Comparison of ENCODE assay signal across 25 cellular contexts in genomic region chr6:84467296-84467695, GRCh38.
"Had no signal": no experiment of that assay in that cellular context is flagged by ENCODE, and none has a peak within 500 bp of the region (broad histone marks: within the 10 kb centered on the region; RNA-seq: fewer than 3 reads in every experiment).

No MANE protein-coding gene starts in this region.

- H3K9me3 Mint-ChIP-seq: activated CD4-positive, alpha-beta T cell treated with anti-CD3 and anti-CD28 coated beads, Interleukin-2, amount 10 ng/mL, durations not matched to agents 7 days and 5 days; activated CD8-positive, alpha-beta T cell treated with anti-CD3 and anti-CD28 coated beads for 36 hours; activated naive CD8-positive, alpha-beta T cell treated with anti-CD3 and anti-CD28 coated beads, Interleukin-2, amount 50 U/mL, for 24 hours; brain; endodermal cell; neural progenitor cell; T-helper 2 cell treated with Interferon-gamma antibody and Interleukin-4, amounts not matched to agents 5 μg/mL and 100 μg/mL, for 36 hours had no signal

- H3K27ac ChIP-seq: coronary artery, left lung, neural progenitor cell, sigmoid colon, testis, uterus, WERI-Rb-1 had no signal

- H3K36me3 ChIP-seq: left lung, neural progenitor cell, sigmoid colon, uterus, WERI-Rb-1 had no signal

- ATAC-seq: activated CD8-positive, alpha-beta memory T cell treated with anti-CD3 and anti-CD28 coated beads, Interleukin-2, amount 10 ng/mL, durations not matched to agents 7 days and 5 days; activated CD8-positive, alpha-beta T cell treated with anti-CD3 and anti-CD28 coated beads for 36 hours; activated naive CD8-positive, alpha-beta T cell treated with anti-CD3 and anti-CD28 coated beads, Interleukin-2, amount 50 U/mL, for 24 hours; naive thymus-derived CD8-positive, alpha-beta T cell; stimulated activated naive B cell treated with anti-CD40 and anti-IgM and Interleukin-4, amounts not matched to agents 10 μg/mL and 1 μg/mL and 100 μg/mL, for 72 hours had no signal

- H3K4me2 ChIP-seq: neural progenitor cell had no signal

- H3K4me1 ChIP-seq: left lung, neural progenitor cell, sigmoid colon, testis, uterus had no signal

- H2AFZ ChIP-seq: neural progenitor cell had no signal

- H3K27me3 Mint-ChIP-seq: activated CD4-positive, alpha-beta T cell treated with anti-CD3 and anti-CD28 coated beads, Interleukin-2, amount 10 ng/mL, durations not matched to agents 7 days and 5 days; activated CD8-positive, alpha-beta memory T cell treated with anti-CD3 and anti-CD28 coated beads, Interleukin-2, amount 10 ng/mL, durations not matched to agents 7 days and 5 days; activated CD8-positive, alpha-beta T cell treated with anti-CD3 and anti-CD28 coated beads for 36 hours; activated naive CD8-positive, alpha-beta T cell treated with anti-CD3 and anti-CD28 coated beads, Interleukin-2, amount 50 U/mL, for 24 hours; brain; central memory CD8-positive, alpha-beta T cell; stimulated activated naive B cell treated with anti-CD40 and anti-IgM and Interleukin-4, amounts not matched to agents 10 μg/mL and 1 μg/mL and 100 μg/mL, for 72 hours had no signal

- H3K36me3 Mint-ChIP-seq: activated CD8-positive, alpha-beta memory T cell treated with anti-CD3 and anti-CD28 coated beads, Interleukin-2, amount 10 ng/mL, durations not matched to agents 7 days and 5 days; brain; neural progenitor cell; stimulated activated naive B cell treated with anti-CD40 and anti-IgM and Interleukin-4, amounts not matched to agents 10 μg/mL and 1 μg/mL and 100 μg/mL, for 72 hours had no signal

- H3K27ac Mint-ChIP-seq: activated CD4-positive, alpha-beta T cell treated with anti-CD3 and anti-CD28 coated beads, Interleukin-2, amount 10 ng/mL, durations not matched to agents 7 days and 5 days; activated CD8-positive, alpha-beta memory T cell treated with anti-CD3 and anti-CD28 coated beads, Interleukin-2, amount 10 ng/mL, durations not matched to agents 7 days and 5 days; activated CD8-positive, alpha-beta T cell treated with anti-CD3 and anti-CD28 coated beads for 36 hours; activated naive CD8-positive, alpha-beta T cell treated with anti-CD3 and anti-CD28 coated beads, Interleukin-2, amount 50 U/mL, for 24 hours; brain; naive thymus-derived CD8-positive, alpha-beta T cell; neural progenitor cell; stimulated activated naive B cell treated with anti-CD40 and anti-IgM and Interleukin-4, amounts not matched to agents 10 μg/mL and 1 μg/mL and 100 μg/mL, for 72 hours; T-helper 2 cell treated with Interferon-gamma antibody and Interleukin-4, amounts not matched to agents 5 μg/mL and 100 μg/mL, for 36 hours had no signal

- H3K9me3 ChIP-seq: left lung, sigmoid colon, testis, uterus had no signal

- H3K9ac ChIP-seq: neural progenitor cell had no signal

- H3K4me3 Mint-ChIP-seq: activated CD4-positive, alpha-beta T cell treated with anti-CD3 and anti-CD28 coated beads, Interleukin-2, amount 10 ng/mL, durations not matched to agents 7 days and 5 days; activated CD8-positive, alpha-beta memory T cell treated with anti-CD3 and anti-CD28 coated beads, Interleukin-2, amount 10 ng/mL, durations not matched to agents 7 days and 5 days; activated CD8-positive, alpha-beta T cell treated with anti-CD3 and anti-CD28 coated beads for 36 hours; activated naive CD8-positive, alpha-beta T cell treated with anti-CD3 and anti-CD28 coated beads, Interleukin-2, amount 50 U/mL, for 24 hours; brain; central memory CD8-positive, alpha-beta T cell; endodermal cell; naive thymus-derived CD8-positive, alpha-beta T cell; neural progenitor cell; stimulated activated naive B cell treated with anti-CD40 and anti-IgM and Interleukin-4, amounts not matched to agents 10 μg/mL and 1 μg/mL and 100 μg/mL, for 72 hours; T-helper 2 cell treated with Interferon-gamma antibody and Interleukin-4, amounts not matched to agents 5 μg/mL and 100 μg/mL, for 36 hours had no signal

- H3K4me1 Mint-ChIP-seq: activated CD4-positive, alpha-beta T cell treated with anti-CD3 and anti-CD28 coated beads, Interleukin-2, amount 10 ng/mL, durations not matched to agents 7 days and 5 days; activated CD8-positive, alpha-beta memory T cell treated with anti-CD3 and anti-CD28 coated beads, Interleukin-2, amount 10 ng/mL, durations not matched to agents 7 days and 5 days; activated naive CD8-positive, alpha-beta T cell treated with anti-CD3 and anti-CD28 coated beads, Interleukin-2, amount 50 U/mL, for 24 hours; brain; central memory CD8-positive, alpha-beta T cell; naive thymus-derived CD8-positive, alpha-beta T cell; neural progenitor cell; stimulated activated naive B cell treated with anti-CD40 and anti-IgM and Interleukin-4, amounts not matched to agents 10 μg/mL and 1 μg/mL and 100 μg/mL, for 72 hours had no signal

- DNase-seq: activated CD4-positive, alpha-beta T cell treated with anti-CD3 and anti-CD28 coated beads, Interleukin-2, amount 10 ng/mL, durations not matched to agents 7 days and 5 days; activated CD4-positive, CD25-positive, alpha-beta regulatory T cell treated with anti-CD3 and anti-CD28 coated beads, Interleukin-2, amount 50 U/mL, for 72 hours; activated CD8-positive, alpha-beta memory T cell treated with anti-CD3 and anti-CD28 coated beads, Interleukin-2, amount 10 ng/mL, durations not matched to agents 7 days and 5 days; activated CD8-positive, alpha-beta T cell treated with anti-CD3 and anti-CD28 coated beads for 36 hours; activated effector memory CD4-positive, alpha-beta T cell treated with anti-CD3 and anti-CD28 coated beads, Interleukin-2, amount 50 U/mL, for 16 hours; activated naive CD4-positive, alpha-beta T cell treated with anti-CD3 and anti-CD28 coated beads, Interleukin-2, amount 50 U/mL, for 16 hours; activated naive CD8-positive, alpha-beta T cell treated with anti-CD3 and anti-CD28 coated beads, Interleukin-2, amount 50 U/mL, for 24 hours; activated T-cell treated with anti-CD3 and anti-CD28 coated beads for 4 hours; foreskin melanocyte; left lung; naive thymus-derived CD8-positive, alpha-beta T cell; sigmoid colon; stimulated activated CD4-positive, alpha-beta T cell treated with anti-CD3 and anti-CD28 coated beads, Interleukin-2, amount 100 ng/mL, for 48 hours; stimulated activated CD8-positive, alpha-beta memory T cell treated with anti-CD3 and anti-CD28 coated beads, Interleukin-4, amount 100 ng/mL, for 48 hours; stimulated activated naive B cell treated with anti-CD40 and anti-IgM and Interleukin-4, amounts not matched to agents 10 μg/mL and 1 μg/mL and 100 μg/mL, for 72 hours; testis; trophoblast cell; uterus had no signal

- H3K4me3 ChIP-seq: coronary artery, left lung, neural progenitor cell, sigmoid colon, testis, uterus had no signal

- H3K27me3 ChIP-seq: left lung, neural progenitor cell, sigmoid colon, testis, uterus had no signal
